Comparison of ENCODE assay signal across 11 cellular contexts in the genomic region with DNA sequence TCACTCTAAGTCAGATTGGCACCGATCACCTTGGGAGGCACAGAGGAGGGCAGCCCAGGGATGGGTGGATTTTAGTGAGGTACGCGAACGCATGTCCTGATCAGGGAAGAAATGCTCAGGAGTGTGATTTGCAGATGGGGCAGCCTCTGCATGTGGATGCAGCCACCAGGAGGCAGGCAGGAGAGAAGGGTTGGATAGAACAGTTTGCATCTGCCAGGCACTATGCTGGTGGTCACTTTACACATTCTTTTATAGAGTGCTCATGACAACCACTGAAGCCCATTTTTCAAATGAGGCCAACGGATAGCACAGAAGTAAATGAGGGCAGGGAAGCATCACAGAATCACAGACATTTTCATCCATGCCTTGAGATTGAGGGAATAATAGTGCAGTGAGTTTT. TPM values are rescaled to one million over a fixed set of nuclear protein-coding genes. Genes with fewer than 3 reads are reported as not detected.
DNase-seq lines count a peak whose midpoint lies in the region; ATAC-seq, FAIRE-seq and TF ChIP-seq lines count a peak whose summit lies in the region.
"Had no signal": no experiment of that assay in that cellular context is flagged by ENCODE, and none has a peak within 500 bp of the region (broad histone marks: within the 10 kb centered on the region; RNA-seq: fewer than 3 reads in every experiment).

No MANE protein-coding gene starts in this region.

- H2BK15ac ChIP-seq in H1 (ENCODE audit: low read length) = no peak overlapping the region

- no peak overlapping the region for H2AFZ ChIP-seq in OCI-LY3 (ENCODE audit: low read depth, low read length)
- H2AFZ ChIP-seq in H1 (ENCODE audit: low read length) = no peak overlapping the region

- no peak overlapping the region for H3K23ac ChIP-seq in H1 (ENCODE audit: insufficient read length)

- 90% methylated on average over 5 of the region's 5 CpGs; no CpG with 5 or more reads in 1 of the 2 experiments for WGBS in H1 (ENCODE audit: extremely low coverage in 1 of 2, insufficient coverage in 1 of 2, insufficient read length in 1 of 2, insufficient replicate concordance in 2 of 2, low coverage in 1 of 2, low lambda C conversion rate in 2 of 2, missing lambda C conversion rate in 1 of 2), 2 experiments
- 65 to 86% (median 73%) methylated on average over 5 of the region's 5 CpGs for WGBS in psoas muscle, 3 donors

- peak; percentile 26; the same call in 1 of the 2 replicates for TF ChIP-seq CTCF in OCI-LY3 (IDR thresholded peaks at IDR 0.05; ENCODE audit: low read depth, low read length)
- peak; percentile 63 to 86 (median 80) for TF ChIP-seq CTCF in H1 (IDR thresholded peaks at IDR 0.05; ENCODE audit: control extremely low read depth in 1 of 3, insufficient read depth in 1 of 3, low read depth in 1 of 3, low read length in 3 of 3)
- TF ChIP-seq CTCF in psoas muscle (IDR thresholded peaks at IDR 0.05) = peak; percentile 25

- DNase-seq in EL (peak; percentile 68), H1 (ENCODE audit: low read depth in 1 of 2, low spot score in 2 of 2) (no peak), psoas muscle (no peak), inferior parietal cortex (ENCODE audit: extremely low spot score) (no peak)
- no peak for DNase-seq in T-helper 2 cell treated with Interferon-gamma antibody and Interleukin-4, amounts not matched to agents 5 μg/mL and 100 μg/mL, for 36 hours (ENCODE audit: low spot score)
- DNase-seq: caudate nucleus, NCI-H1417 treated with DMSO at 0.1 percent for 48 hours had no signal

- CTCF ChIA-PET in H1 (lab: Charles Lee; ENCODE audit: partially characterized antibody) = interaction anchor here (0.6 to 2.8 kb wide), 36 partner anchors 8 to 510 kb away, joined by 3 to 15 read pairs (median 4); a partner anchor contains a TSS

- no peak overlapping the region for H3K4ac ChIP-seq in H1 (replicated peaks; ENCODE audit: insufficient read length, low read depth, low read length)

- H3K14ac ChIP-seq in H1 (ENCODE audit: insufficient read length) = no peak overlapping the region

- H2BK120ac ChIP-seq in H1 (replicated peaks; ENCODE audit: low read depth, low read length) = no peak overlapping the region

- H3K4me1 ChIP-seq in OCI-LY3 (ENCODE audit: low read length) (peaks cover 15% of the 10 kb centered on the region), H1 (replicated peaks in 1 of 4; ENCODE audit: control insufficient read depth in 3 of 4, insufficient read depth in 4 of 4, low read length in 3 of 4) (0 out of 7 replicates have a peak, but pooled peaks cover 0 to 4% (median 0%) of the 10 kb centered on the region in 4 experiments), psoas muscle (peaks cover 69% of the 10 kb centered on the region)

- no peak overlapping the region for H3K27ac ChIP-seq in OCI-LY3 (ENCODE audit: low read length)
- no peak overlapping the region for H3K27ac ChIP-seq in H1 (ENCODE audit: low read depth, low read length)
- peak overlapping the region; percentile 46 for H3K27ac ChIP-seq in psoas muscle
- H3K27ac ChIP-seq: prostate gland had no signal

- no peak overlapping the region for H4K8ac ChIP-seq in H1 (ENCODE audit: extremely low read depth, insufficient read depth, low read length)

- H3K79me1 ChIP-seq in H1 (ENCODE audit: low read depth, low read length) = no peaks in the 10 kb centered on the region

- no peak overlapping the region for H3K27ac Mint-ChIP-seq in T-helper 2 cell treated with Interferon-gamma antibody and Interleukin-4, amounts not matched to agents 5 μg/mL and 100 μg/mL, for 36 hours

- peaks cover 14% of the 10 kb centered on the region for H3K4me1 Mint-ChIP-seq in T-helper 2 cell treated with Interferon-gamma antibody and Interleukin-4, amounts not matched to agents 5 μg/mL and 100 μg/mL, for 36 hours (ENCODE audit: low read depth)

- H3K4me3 ChIP-seq in OCI-LY3 (ENCODE audit: low read length) (no peak overlapping the region), H1 (ENCODE audit: extremely low read depth in 1 of 4, insufficient read depth in 2 of 4, low read depth in 3 of 4, low read length in 4 of 4) (no peak overlapping the region), psoas muscle (peak overlapping the region; percentile 39)
- H3K4me3 ChIP-seq: prostate gland had no signal

- TF ChIP-seq POLR2A in H1 (IDR thresholded peaks at IDR 0.05; ENCODE audit: control extremely low read depth in 1 of 2, low read depth in 2 of 2, low read length in 2 of 2) = no peak

- 0 out of 2 replicates have a peak overlapping the region, but pooled peaks have one; percentile 12 for H2BK5ac ChIP-seq in H1 (ENCODE audit: low read depth, low read length)

- H4K20me1 ChIP-seq in OCI-LY3 (ENCODE audit: insufficient read depth, low read length) (no peaks in the 10 kb centered on the region), H1 (replicated peaks in 1 of 2; ENCODE audit: control insufficient read depth in 1 of 2, insufficient read depth in 2 of 2, low read length in 2 of 2) (no peaks in the 10 kb centered on the region)

- no peak overlapping the region for H4K5ac ChIP-seq in H1 (ENCODE audit: insufficient read length, low read depth, low read length)

- no peak overlapping the region for H4K91ac ChIP-seq in H1 (replicated peaks; ENCODE audit: insufficient read length, low read length)

- no peak overlapping the region for H2BK12ac ChIP-seq in H1 (ENCODE audit: low read depth, low read length)

- H3K4me2 ChIP-seq in OCI-LY3 (ENCODE audit: low read length) (no peak overlapping the region), H1 (ENCODE audit: insufficient read depth in 1 of 2, low read depth in 2 of 2, low read length in 2 of 2) (no peak overlapping the region)

- peak; percentile 60 to 63 for TF ChIP-seq RAD21 in H1 (IDR thresholded peaks at IDR 0.05 in 1 of 2, conservative IDR thresholded peaks at IDR 0.05 in 1 of 2; ENCODE audit: low read depth in 2 of 2, low read length in 2 of 2)

- TF ChIP-seq EP300 in H1 (IDR thresholded peaks at IDR 0.05; ENCODE audit: borderline replicate concordance in 1 of 2, low read depth in 2 of 2, low read length in 2 of 2) = no peak

- intact Hi-C loops in psoas muscle (cut with DNase I) = no loop called here

- no peak overlapping the region for H3K9ac ChIP-seq in OCI-LY3 (ENCODE audit: low read length)
- no peak overlapping the region for H3K9ac ChIP-seq in H1 (replicated peaks in 1 of 4; ENCODE audit: extremely low read depth in 1 of 4, low read depth in 3 of 4, low read length in 3 of 4)

- no peaks in the 10 kb centered on the region for H3K9me3 Mint-ChIP-seq in T-helper 2 cell treated with Interferon-gamma antibody and Interleukin-4, amounts not matched to agents 5 μg/mL and 100 μg/mL, for 36 hours

- peak in 2 of 4 donors; percentile 23 to 28 for ATAC-seq in psoas muscle
- ATAC-seq in GM18909 (IDR thresholded peaks at IDR 0.05; ENCODE audit: poor library complexity, unreplicated experiment) = no peak
- no peak for ATAC-seq in HG02588 (IDR thresholded peaks at IDR 0.05; ENCODE audit: unreplicated experiment)

- H3K36me3 ChIP-seq in OCI-LY3 (replicated peaks; ENCODE audit: low read depth, low read length) (no peaks in the 10 kb centered on the region), H1 (ENCODE audit: control insufficient read depth in 2 of 4, insufficient read depth in 4 of 4, low read length in 3 of 4) (no peaks in the 10 kb centered on the region), psoas muscle (ENCODE audit: insufficient read depth in 1 of 2, low read depth in 1 of 2) (no peaks in the 10 kb centered on the region)
- H3K36me3 ChIP-seq: prostate gland had no signal

- no peaks in the 10 kb centered on the region for H3K23me2 ChIP-seq in H1 (ENCODE audit: low read depth, low read length)

- H3K9me3 ChIP-seq in OCI-LY3 (ENCODE audit: insufficient read depth, low read length) (no peaks in the 10 kb centered on the region), H1 (ENCODE audit: insufficient read depth in 2 of 2, low read depth in 1 of 2, low read length in 1 of 2) (no peaks in the 10 kb centered on the region), psoas muscle (no peaks in the 10 kb centered on the region)
- H3K9me3 ChIP-seq: prostate gland had no signal

- FAIRE-seq in H1 (lab: Jason Lieb, UNC) = peak; percentile 24

- H2BK20ac ChIP-seq in H1 (ENCODE audit: low read length) = no peak overlapping the region

- no peaks in the 10 kb centered on the region for H3K79me2 ChIP-seq in OCI-LY3 (ENCODE audit: low read length)
- no peaks in the 10 kb centered on the region for H3K79me2 ChIP-seq in H1 (ENCODE audit: control insufficient read depth in 1 of 2, insufficient read depth in 2 of 2, low read length in 2 of 2)

- H3K27me3 Mint-ChIP-seq in T-helper 2 cell treated with Interferon-gamma antibody and Interleukin-4, amounts not matched to agents 5 μg/mL and 100 μg/mL, for 36 hours (ENCODE audit: low read depth) = no peaks in the 10 kb centered on the region

- no peak overlapping the region for H2AK5ac ChIP-seq in H1 (ENCODE audit: low read depth, low read length)

- H3K4me3 Mint-ChIP-seq in T-helper 2 cell treated with Interferon-gamma antibody and Interleukin-4, amounts not matched to agents 5 μg/mL and 100 μg/mL, for 36 hours = no peak overlapping the region

- POLR2A ChIA-PET in H1 (lab: Charles Lee; ENCODE audit: partially characterized antibody) = interaction anchor here (0.8 kb wide), 1 partner anchor 28 kb away, joined by 4 read pairs; a partner anchor contains a TSS

- H3K56ac ChIP-seq in H1 (replicated peaks; ENCODE audit: insufficient read length, low read depth, low read length) = no peak overlapping the region

- H3K18ac ChIP-seq in H1 (ENCODE audit: extremely low read depth, low read length) = no peak overlapping the region

- H3K27me3 ChIP-seq in OCI-LY3 (ENCODE audit: low read depth, low read length) (no peaks in the 10 kb centered on the region), H1 (replicated peaks in 1 of 4; ENCODE audit: control insufficient read depth in 3 of 4, extremely low read depth in 1 of 4, insufficient read depth in 3 of 4, low read length in 3 of 4) (no peaks in the 10 kb centered on the region), psoas muscle (ENCODE audit: insufficient read depth in 3 of 3, low read length in 2 of 3) (no peaks in the 10 kb centered on the region)

- H3K36me3 Mint-ChIP-seq in T-helper 2 cell treated with Interferon-gamma antibody and Interleukin-4, amounts not matched to agents 5 μg/mL and 100 μg/mL, for 36 hours (ENCODE audit: low read depth) = no peaks in the 10 kb centered on the region

RNA-seq across cellular contexts. Expression of a gene that starts 5.7 kb away (rescaled TPM):
- 0.50 and 0.67 TPM in 2 replicates for total RNA-seq in H1 (2021; fragmentation: NEBNext Ultra II Directional; extraction: Animal tissue kit (Norgen Biotek cat#: 25700))
- polyA plus RNA-seq in H1 (2011; rRNA removed) (0.45 and 0.52 TPM in 2 replicates), psoas muscle (1 to 10 TPM in 2 of 3 donors, under 1 TPM in 1; 0.98 to 2.6 (median 2.0) TPM)
- 0.56 TPM for polyA plus RNA-seq in H1 (2011; cell fraction: cytosol; rRNA removed)
- polyA plus RNA-seq in H1 (2011; cell fraction: nucleus; rRNA removed) = 1.3 TPM
- 0.33 to 1.3 TPM (median 0.94 TPM) in 4 replicates for polyA plus RNA-seq in H1 (2012, experiment 1 of 2)
- 0.42 TPM for polyA plus RNA-seq in H1 (2012, experiment 2 of 2)
- polyA plus RNA-seq in H1 (2013, experiment 1 of 2) = 0.26 TPM
- polyA plus RNA-seq in H1 (2013, experiment 2 of 2) = 0.31 TPM
- polyA minus RNA-seq in H1 (2011; rRNA and poly(A)+ RNA removed) = 0.39 and 0.63 TPM in 2 replicates
- polyA minus RNA-seq in H1 (2011; cell fraction: cytosol; rRNA and poly(A)+ RNA removed) = 3.8 TPM
- polyA minus RNA-seq in H1 (2011; cell fraction: nucleus; rRNA and poly(A)+ RNA removed) = 0.80 TPM
- 1 to 10 TPM in 3 of 4 donors, under 1 TPM in 1; 0.88 to 2.7 (median 1.8) TPM for total RNA-seq in psoas muscle

RNA-seq across cellular contexts. Expression of a gene that starts 28.7 kb away (rescaled TPM):
- total RNA-seq in H1 (2021; fragmentation: NEBNext Ultra II Directional; extraction: Animal tissue kit (Norgen Biotek cat#: 25700)) = 1.0 and 1.7 TPM in 2 replicates
- polyA plus RNA-seq in H1 (2011; rRNA removed) = 1.7 and 3.9 TPM in 2 replicates
- polyA plus RNA-seq in H1 (2011; cell fraction: cytosol; rRNA removed) = 5.0 TPM
- polyA plus RNA-seq in H1 (2011; cell fraction: nucleus; rRNA removed) = 1.9 TPM
- 1.0 to 2.7 TPM (median 1.7 TPM) in 4 replicates for polyA plus RNA-seq in H1 (2012, experiment 1 of 2)
- polyA plus RNA-seq in H1 (2012, experiment 2 of 2) = 1.2 TPM
- 0.63 TPM for polyA plus RNA-seq in H1 (2013, experiment 1 of 2)
- polyA plus RNA-seq in H1 (2013, experiment 2 of 2) = 1.1 TPM
- polyA minus RNA-seq in H1 (2011; rRNA and poly(A)+ RNA removed) = 0.76 TPM in 1 of 2 replicates, not detected in the other
- 1.4 TPM for polyA minus RNA-seq in H1 (2011; cell fraction: cytosol; rRNA and poly(A)+ RNA removed)
- not detected for polyA minus RNA-seq in H1 (2011; cell fraction: nucleus; rRNA and poly(A)+ RNA removed)
- total RNA-seq in psoas muscle = 100 to 1,000 TPM in 2 of 4 donors, 10 to 100 TPM in 2; 50.0 to 468 (median 92.8) TPM
- polyA plus RNA-seq in psoas muscle = 100 to 1,000 TPM in 1 of 3 donors, 10 to 100 TPM in 2; 49.9 to 561 (median 89.0) TPM

RNA-seq across cellular contexts. Expression of a gene that starts 58.1 kb away (rescaled TPM):
- total RNA-seq in H1 (2021; fragmentation: NEBNext Ultra II Directional; extraction: Animal tissue kit (Norgen Biotek cat#: 25700)) = not detected in 2 replicates
- polyA plus RNA-seq in H1 (2011; rRNA removed) (not detected in 2 replicates), psoas muscle (1 to 10 TPM; 1.0 to 2.0 (median 1.2) TPM)
- not detected for polyA plus RNA-seq in H1 (2011; cell fraction: cytosol; rRNA removed)
- not detected for polyA plus RNA-seq in H1 (2011; cell fraction: nucleus; rRNA removed)
- polyA plus RNA-seq in H1 (2012, experiment 1 of 2) = not detected in 4 replicates
- not detected for polyA plus RNA-seq in H1 (2012, experiment 2 of 2)
- not detected for polyA plus RNA-seq in H1 (2013, experiment 1 of 2)
- polyA plus RNA-seq in H1 (2013, experiment 2 of 2) = not detected
- not detected in 2 replicates for polyA minus RNA-seq in H1 (2011; rRNA and poly(A)+ RNA removed)
- polyA minus RNA-seq in H1 (2011; cell fraction: cytosol; rRNA and poly(A)+ RNA removed) = not detected
- polyA minus RNA-seq in H1 (2011; cell fraction: nucleus; rRNA and poly(A)+ RNA removed) = not detected
- 1 to 10 TPM; 1.3 to 3.0 (median 2.1) TPM for total RNA-seq in psoas muscle

Comparison
In these comparisons a context has a peak if more than half of its experiments do, and no peak if none do; other contexts are left out.
1. CTCF ChIP-seq: peak in every context shown above with its lines; median percentile 80 in H1; 26 in OCI-LY3; 25 in psoas muscle.
2. RNA of a gene that starts 28.7 kb away (total RNA-seq): 50.0 to 468 TPM in psoas muscle; 1.0 to 1.7 TPM in H1; every median in the first group is over 10 times any median in the second.